In the genomic region with DNA sequence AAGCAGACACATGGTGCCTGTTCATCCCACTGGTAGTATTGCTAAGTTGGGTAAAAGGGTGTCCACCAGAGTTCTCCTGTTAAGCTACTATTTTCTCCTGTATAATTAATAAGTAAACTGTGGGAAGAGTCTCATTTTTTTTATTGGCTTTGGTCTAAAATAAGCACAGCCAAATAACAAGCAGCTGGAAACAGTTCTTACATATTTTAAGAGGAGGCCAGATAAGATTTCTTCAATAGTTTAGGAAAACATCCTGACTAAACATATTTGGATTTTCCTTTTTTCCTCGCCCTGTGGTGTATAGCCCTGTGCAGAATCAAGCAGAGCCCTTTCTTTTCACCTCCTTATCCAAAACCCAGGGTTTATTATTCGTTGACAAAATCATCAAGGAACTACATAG, we compare ENCODE assay signal across 20 cellular contexts.
"Had no signal": no experiment of that assay in that cellular context is flagged by ENCODE, and none has a peak within 500 bp of the region (broad histone marks: within the 10 kb centered on the region; RNA-seq: fewer than 3 reads in every experiment).

No MANE protein-coding gene starts in this region.

- H3K4me1 ChIP-seq: colonic mucosa had no signal

- H3K27me3 Mint-ChIP-seq: activated naive CD4-positive, alpha-beta T cell treated with anti-CD3 and anti-CD28 coated beads, Interleukin-2, amount 10 ng/mL, durations not matched to agents 7 days and 5 days had no signal

- H3K36me3 Mint-ChIP-seq: activated naive CD4-positive, alpha-beta T cell treated with anti-CD3 and anti-CD28 coated beads, Interleukin-2, amount 10 ng/mL, durations not matched to agents 7 days and 5 days; immature natural killer cell; stimulated activated effector memory CD8-positive, alpha-beta T cell treated with anti-CD3 and anti-CD28 coated beads, Interleukin-12 subunit alpha, Interleukin-12 subunit beta, amount 100 ng/mL, for 72 hours had no signal

- H3K27me3 ChIP-seq: colonic mucosa, esophagus squamous epithelium, gastrocnemius medialis, heart left ventricle had no signal

- ATAC-seq: gastrocnemius medialis; sciatic nerve; stimulated activated effector memory CD8-positive, alpha-beta T cell treated with anti-CD3 and anti-CD28 coated beads, Interleukin-12 subunit alpha, Interleukin-12 subunit beta, amount 100 ng/mL, for 72 hours had no signal

- DNase-seq: activated CD4-positive, alpha-beta T cell treated with anti-CD3 and anti-CD28 coated beads, Interleukin-2, amount 50 U/mL, for 48 hours; activated CD4-positive, CD25-positive, alpha-beta regulatory T cell treated with anti-CD3 and anti-CD28 coated beads, Interleukin-2, amount 50 U/mL, for 72 hours; activated naive CD4-positive, alpha-beta T cell treated with anti-CD3 and anti-CD28 coated beads, Interleukin-2, amount 10 ng/mL, durations not matched to agents 7 days and 5 days; activated T-cell treated with anti-CD3 and anti-CD28 coated beads, Interleukin-2, amount 50 U/mL, for 1 hour; caudate nucleus; colonic mucosa; esophagus squamous epithelium; gastrocnemius medialis; heart left ventricle; immature natural killer cell; mammary epithelial cell; nephron progenitor cell; SK-N-SH; stimulated activated CD4-positive, alpha-beta T cell treated with anti-CD3 and anti-CD28 coated beads, Interleukin-12 subunit alpha, Interleukin-12 subunit beta, amount 100 ng/mL, for 4 hours; stimulated activated CD4-positive, alpha-beta T cell treated with anti-CD3 and anti-CD28 coated beads, Interleukin-2, amount 100 ng/mL, for 24 hours; T-helper 1 cell; T1000 had no signal

- H3K36me3 ChIP-seq: colonic mucosa, esophagus squamous epithelium, gastrocnemius medialis, heart left ventricle, thoracic aorta had no signal

- H3K4me3 ChIP-seq: colonic mucosa, esophagus squamous epithelium, gastrocnemius medialis, heart left ventricle, thoracic aorta had no signal

- H3K27ac ChIP-seq: colonic mucosa, esophagus squamous epithelium, gastrocnemius medialis, thoracic aorta had no signal

- H3K27ac Mint-ChIP-seq: activated naive CD4-positive, alpha-beta T cell treated with anti-CD3 and anti-CD28 coated beads, Interleukin-2, amount 10 ng/mL, durations not matched to agents 7 days and 5 days; nephron progenitor cell; stimulated activated effector memory CD8-positive, alpha-beta T cell treated with anti-CD3 and anti-CD28 coated beads, Interleukin-12 subunit alpha, Interleukin-12 subunit beta, amount 100 ng/mL, for 72 hours had no signal

- H3K4me1 Mint-ChIP-seq: activated naive CD4-positive, alpha-beta T cell treated with anti-CD3 and anti-CD28 coated beads, Interleukin-2, amount 10 ng/mL, durations not matched to agents 7 days and 5 days; stimulated activated effector memory CD8-positive, alpha-beta T cell treated with anti-CD3 and anti-CD28 coated beads, Interleukin-12 subunit alpha, Interleukin-12 subunit beta, amount 100 ng/mL, for 72 hours had no signal

- H3K9me3 ChIP-seq: colonic mucosa, esophagus squamous epithelium, gastrocnemius medialis, SK-N-SH, thoracic aorta had no signal

- H3K4me3 Mint-ChIP-seq: activated naive CD4-positive, alpha-beta T cell treated with anti-CD3 and anti-CD28 coated beads, Interleukin-2, amount 10 ng/mL, durations not matched to agents 7 days and 5 days; nephron progenitor cell; stimulated activated effector memory CD8-positive, alpha-beta T cell treated with anti-CD3 and anti-CD28 coated beads, Interleukin-12 subunit alpha, Interleukin-12 subunit beta, amount 100 ng/mL, for 72 hours had no signal
